In the genomic region with DNA sequence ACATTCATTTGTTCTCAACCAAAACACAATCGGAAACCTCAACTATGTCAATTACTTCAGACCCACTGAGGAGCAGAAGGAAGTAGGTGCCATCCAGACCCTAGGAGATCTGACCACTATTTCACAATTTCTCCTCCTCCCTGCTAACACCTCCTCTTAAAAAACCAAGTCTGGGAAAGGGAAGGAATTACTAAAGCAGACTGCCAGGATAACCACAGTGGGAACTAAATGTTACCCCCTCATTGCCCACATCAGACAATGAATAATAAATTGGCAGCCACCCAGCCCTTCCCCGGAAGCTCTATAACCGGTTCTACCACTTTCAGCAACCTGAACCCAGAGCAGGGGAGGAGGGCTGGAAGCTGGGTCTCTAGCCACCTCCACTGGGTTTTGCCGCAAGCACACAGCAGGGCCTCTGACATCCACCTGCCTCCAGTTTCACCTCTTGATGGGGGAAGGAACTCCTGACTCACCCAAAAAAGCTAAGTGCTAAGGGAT, we compare ENCODE assay signal across 9 cellular contexts. TPM values are rescaled to one million over a fixed set of nuclear protein-coding genes. Genes with fewer than 3 reads are reported as not detected.
DNase-seq lines count a peak whose midpoint lies in the region; ATAC-seq, FAIRE-seq and TF ChIP-seq lines count a peak whose summit lies in the region.
"Had no signal": no experiment of that assay in that cellular context is flagged by ENCODE, and none has a peak within 500 bp of the region (broad histone marks: within the 10 kb centered on the region; RNA-seq: fewer than 3 reads in every experiment).

No MANE protein-coding gene starts in this region.

- peak overlapping the region; percentile 16 for H3K4me3 Mint-ChIP-seq in activated T-cell treated with anti-CD3 and anti-CD28 coated beads, Interleukin-2, amount 50 U/mL, for 4 hours

- H3K4me3 ChIP-seq in iPS DF 6.9 (ENCODE audit: low read length): no peak overlapping the region
- H3K4me3 ChIP-seq: psoas muscle had no signal

- peaks cover 5% of the 10 kb centered on the region for H3K36me3 Mint-ChIP-seq in activated T-cell treated with anti-CD3 and anti-CD28 coated beads, Interleukin-2, amount 50 U/mL, for 4 hours (ENCODE audit: insufficient read depth)

- no peaks in the 10 kb centered on the region for H3K9me3 ChIP-seq in iPS DF 6.9 (ENCODE audit: control insufficient read depth, insufficient read depth, low read length)
- H3K9me3 ChIP-seq: psoas muscle had no signal

- ATAC-seq in activated T-cell treated with anti-CD3 and anti-CD28 coated beads, Interleukin-2, amount 50 U/mL, for 4 hours: peak; percentile 88 to 91

- H3K36me3 ChIP-seq in iPS DF 6.9 (ENCODE audit: control insufficient read depth, insufficient read depth, low read length): no peaks in the 10 kb centered on the region

- H3K4me1 Mint-ChIP-seq in activated T-cell treated with anti-CD3 and anti-CD28 coated beads, Interleukin-2, amount 50 U/mL, for 4 hours (ENCODE audit: low read depth): peaks cover 28% of the 10 kb centered on the region

- peak; percentile 89 for FAIRE-seq in H54 (lab: Jason Lieb, UNC)

- H3K27ac ChIP-seq in iPS DF 6.9 (ENCODE audit: low read length): no peak overlapping the region
- H3K27ac ChIP-seq: psoas muscle had no signal

- no CpG with 5 or more reads among the region's 4 CpGs for WGBS in iPS DF 6.9 (ENCODE audit: insufficient coverage, insufficient read length)

- no peak for TF ChIP-seq POLR2A in H54 (IDR thresholded peaks at IDR 0.05; ENCODE audit: low read depth, low read length)

- H3K27me3 ChIP-seq in iPS DF 6.9 (ENCODE audit: control insufficient read depth, insufficient read depth, low read length): no peaks in the 10 kb centered on the region

- DNase-seq in H54 (ENCODE audit: insufficient read length, low spot score) (no peak), NCI-H526 treated with DMSO at 0.1 percent for 48 hours (lab: John Stamatoyannopoulos, UW) (peak; percentile 91), iPS DF 6.9 (ENCODE audit: low read depth, low spot score) (peak; percentile 78), anterior cingulate cortex (lab: John Stamatoyannopoulos, UW) (no peak), superior temporal gyrus (ENCODE audit: extremely low spot score) (no peak), NCI-H524 treated with DMSO at 0.1 percent for 48 hours (lab: John Stamatoyannopoulos, UW) (no peak)
- DNase-seq in activated T-cell treated with anti-CD3 and anti-CD28 coated beads, Interleukin-2, amount 50 U/mL, for 4 hours: peak; percentile 68
- peak; percentile 38 to 53 for DNase-seq in stimulated activated CD4-positive, alpha-beta T cell treated with anti-CD3 and anti-CD28 coated beads, Interleukin-4, amount 100 ng/mL, for 48 hours (ENCODE audit: low read depth in 2 of 2)

- peaks cover 19% of the 10 kb centered on the region for H3K4me1 ChIP-seq in iPS DF 6.9 (ENCODE audit: control insufficient read depth, insufficient read depth, low read length)

- H3K27me3 Mint-ChIP-seq in activated T-cell treated with anti-CD3 and anti-CD28 coated beads, Interleukin-2, amount 50 U/mL, for 4 hours (ENCODE audit: low read depth): no peaks in the 10 kb centered on the region

- H3K9me3 Mint-ChIP-seq in activated T-cell treated with anti-CD3 and anti-CD28 coated beads, Interleukin-2, amount 50 U/mL, for 4 hours: no peaks in the 10 kb centered on the region

RNA-seq across cellular contexts. Expression of a gene that starts 17.6 kb away (rescaled TPM):
- total RNA-seq in activated T-cell treated with anti-CD3 and anti-CD28 coated beads, Interleukin-2, amount 50 U/mL, for 4 hours: under 1 TPM; 0.24 to 0.53 (median 0.25) TPM
- total RNA-seq: psoas muscle had no signal

RNA-seq across cellular contexts. Expression of a gene that starts 19.5 kb away (rescaled TPM):
- 10 to 100 TPM; 19.5 to 23.5 (median 20.3) TPM for total RNA-seq in activated T-cell treated with anti-CD3 and anti-CD28 coated beads, Interleukin-2, amount 50 U/mL, for 4 hours

RNA-seq across cellular contexts. Expression of a gene that starts 19.9 kb away (rescaled TPM):
- total RNA-seq in activated T-cell treated with anti-CD3 and anti-CD28 coated beads, Interleukin-2, amount 50 U/mL, for 4 hours: 10 to 100 TPM; 49.1 to 62.1 (median 49.9) TPM

RNA-seq across cellular contexts. Expression of a gene that starts 23.5 kb away (rescaled TPM):
- 10 to 100 TPM; 18.5 to 25.6 (median 25.3) TPM for total RNA-seq in activated T-cell treated with anti-CD3 and anti-CD28 coated beads, Interleukin-2, amount 50 U/mL, for 4 hours

RNA-seq across cellular contexts. Expression of a gene that starts 32.3 kb away (rescaled TPM):
- total RNA-seq in activated T-cell treated with anti-CD3 and anti-CD28 coated beads, Interleukin-2, amount 50 U/mL, for 4 hours: 10 to 100 TPM; 62.1 to 63.7 (median 62.9) TPM

Comparison
In these comparisons a context has a peak if more than half of its experiments do, and no peak if none do; other contexts are left out.
1. DNase-seq: peak in NCI-H526 treated with DMSO at 0.1 percent for 48 hours (single experiment), activated T-cell treated with anti-CD3 and anti-CD28 coated beads, Interleukin-2, amount 50 U/mL, for 4 hours (single experiment), iPS DF 6.9 (single experiment) and stimulated activated CD4-positive, alpha-beta T cell treated with anti-CD3 and anti-CD28 coated beads, Interleukin-4, amount 100 ng/mL, for 48 hours (2 of 2); none in H54 (single experiment), anterior cingulate cortex (0 of 58), superior temporal gyrus (single experiment) and NCI-H524 treated with DMSO at 0.1 percent for 48 hours (single experiment).